ENCODE assay signal across 27 cellular contexts in genomic region chr6:56023829-56024228, GRCh38.
"Had no signal": no experiment of that assay in that cellular context is flagged by ENCODE, and none has a peak within 500 bp of the region (broad histone marks: within the 10 kb centered on the region; RNA-seq: fewer than 3 reads in every experiment).

No MANE protein-coding gene starts in this region.

- H3K4me3 Mint-ChIP-seq: activated CD4-positive, alpha-beta T cell treated with anti-CD3 and anti-CD28 coated beads, Interleukin-2, amount 10 ng/mL, durations not matched to agents 24 days and 14 days; activated CD8-positive, alpha-beta memory T cell treated with anti-CD3 and anti-CD28 coated beads, Interleukin-2, amount 10 ng/mL, durations not matched to agents 7 days and 5 days; activated naive CD8-positive, alpha-beta T cell treated with anti-CD3 and anti-CD28 coated beads, Interleukin-2, amount 50 U/mL, for 24 hours; activated T-cell treated with anti-CD3 and anti-CD28 coated beads, Interleukin-2, amount 50 U/mL, for 24 hours; brain; T-helper 1 cell treated with Interleukin-12 subunit alpha and Interleukin-12 subunit beta and Interleukin-4 antibody, amounts not matched to agents 30 μg/mL and 1 μg/mL, for 36 hours had no signal

- H3K36me3 Mint-ChIP-seq: activated CD8-positive, alpha-beta memory T cell treated with anti-CD3 and anti-CD28 coated beads, Interleukin-2, amount 10 ng/mL, durations not matched to agents 7 days and 5 days; activated naive CD4-positive, alpha-beta T cell treated with anti-CD3 and anti-CD28 coated beads, Interleukin-2, amount 50 U/mL, for 72 hours; brain had no signal

- H3K27ac ChIP-seq: cardiac muscle cell had no signal

- H3K27me3 ChIP-seq: cardiac muscle cell, MG63 had no signal

- H3K4me3 ChIP-seq: cardiac muscle cell, MG63 had no signal

- FAIRE-seq: astrocyte, RCC 7860 had no signal

- H3K9me3 Mint-ChIP-seq: activated CD4-positive, alpha-beta T cell treated with anti-CD3 and anti-CD28 coated beads, Interleukin-2, amount 10 ng/mL, durations not matched to agents 24 days and 14 days; T-helper 1 cell treated with Interleukin-12 subunit alpha and Interleukin-12 subunit beta and Interleukin-4 antibody, amounts not matched to agents 30 μg/mL and 1 μg/mL, for 36 hours had no signal

- H3K27ac Mint-ChIP-seq: activated CD4-positive, alpha-beta T cell treated with anti-CD3 and anti-CD28 coated beads, Interleukin-2, amount 10 ng/mL, durations not matched to agents 24 days and 14 days; activated CD8-positive, alpha-beta memory T cell treated with anti-CD3 and anti-CD28 coated beads, Interleukin-2, amount 10 ng/mL, durations not matched to agents 7 days and 5 days; activated naive CD4-positive, alpha-beta T cell treated with anti-CD3 and anti-CD28 coated beads, Interleukin-2, amount 50 U/mL, for 72 hours; activated naive CD8-positive, alpha-beta T cell treated with anti-CD3 and anti-CD28 coated beads, Interleukin-2, amount 50 U/mL, for 24 hours; activated T-cell treated with anti-CD3 and anti-CD28 coated beads, Interleukin-2, amount 50 U/mL, for 24 hours; brain; T-helper 1 cell treated with Interleukin-12 subunit alpha and Interleukin-12 subunit beta and Interleukin-4 antibody, amounts not matched to agents 30 μg/mL and 1 μg/mL, for 36 hours had no signal

- H3K4me1 Mint-ChIP-seq: activated CD4-positive, alpha-beta T cell treated with anti-CD3 and anti-CD28 coated beads, Interleukin-2, amount 10 ng/mL, durations not matched to agents 24 days and 14 days; activated CD8-positive, alpha-beta memory T cell treated with anti-CD3 and anti-CD28 coated beads, Interleukin-2, amount 10 ng/mL, durations not matched to agents 7 days and 5 days; activated naive CD8-positive, alpha-beta T cell treated with anti-CD3 and anti-CD28 coated beads, Interleukin-2, amount 50 U/mL, for 24 hours; brain had no signal

- DNase-seq: activated CD4-positive, alpha-beta T cell treated with anti-CD3 and anti-CD28 coated beads, Interleukin-2, amount 10 ng/mL, durations not matched to agents 24 days and 14 days; activated CD4-positive, alpha-beta T cell treated with anti-CD3 and anti-CD28 coated beads, Interleukin-2, amount 50 U/mL, for 48 hours; activated CD4-positive, CD25-positive, alpha-beta regulatory T cell treated with anti-CD3 and anti-CD28 coated beads, Interleukin-2, amount 50 U/mL, for 72 hours; activated CD8-positive, alpha-beta memory T cell treated with anti-CD3 and anti-CD28 coated beads, Interleukin-2, amount 10 ng/mL, durations not matched to agents 7 days and 5 days; activated effector memory CD4-positive, alpha-beta T cell treated with anti-CD3 and anti-CD28 coated beads, Interleukin-2, amount 50 U/mL, for 16 hours; activated naive CD4-positive, alpha-beta T cell treated with Interleukin-2 at 50 U/mL for 16 hours; activated naive CD8-positive, alpha-beta T cell treated with anti-CD3 and anti-CD28 coated beads, Interleukin-2, amount 50 U/mL, for 24 hours; activated T-cell treated with anti-CD3 and anti-CD28 coated beads, Interleukin-2, amount 50 U/mL, for 24 hours; amniotic stem cell; cerebellar nuclear complex; KG1; MG63; MV-4-11; NCI-H1092 treated with DMSO at 0.1 percent for 48 hours; NCI-H1417 treated with DMSO at 0.1 percent for 48 hours; NCI-H1694; NCI-H2029 treated with DMSO at 0.1 percent for 48 hours; NCI-H446; NCI-H524; PC-3; SHP77 treated with DMSO at 0.1 percent for 48 hours had no signal

- H3K36me3 ChIP-seq: cardiac muscle cell, MG63 had no signal

- H3K9me3 ChIP-seq: MG63 had no signal

- H3K27me3 Mint-ChIP-seq: activated CD4-positive, alpha-beta T cell treated with anti-CD3 and anti-CD28 coated beads, Interleukin-2, amount 10 ng/mL, durations not matched to agents 24 days and 14 days; activated CD8-positive, alpha-beta memory T cell treated with anti-CD3 and anti-CD28 coated beads, Interleukin-2, amount 10 ng/mL, durations not matched to agents 7 days and 5 days; activated naive CD8-positive, alpha-beta T cell treated with anti-CD3 and anti-CD28 coated beads, Interleukin-2, amount 50 U/mL, for 24 hours; activated T-cell treated with anti-CD3 and anti-CD28 coated beads, Interleukin-2, amount 50 U/mL, for 24 hours had no signal
